In genomic region chr4:4541040-4541631, GRCh38 we compare ENCODE assay signal across 8 cellular contexts. TPM values are rescaled to one million over a fixed set of nuclear protein-coding genes. Genes with fewer than 3 reads are reported as not detected.
DNase-seq lines count a peak whose midpoint lies in the region; ATAC-seq and TF ChIP-seq lines count a peak whose summit lies in the region.

No MANE protein-coding gene starts in this region.

- peak overlapping the region; percentile 87 for H3K4me3 Mint-ChIP-seq in activated CD8-positive, alpha-beta T cell treated with anti-CD3 and anti-CD28 coated beads, Interleukin-2, amount 10 ng/mL, durations not matched to agents 7 days and 5 days
- peak overlapping the region; percentile 99 for H3K4me3 Mint-ChIP-seq in neural progenitor cell

- ATAC-seq in GM21717 (IDR thresholded peaks at IDR 0.05; ENCODE audit: unreplicated experiment) (peak; percentile 42), foreskin keratinocyte (peak; percentile 58), HG03095 (IDR thresholded peaks at IDR 0.05; ENCODE audit: unreplicated experiment) (no peak)
- ATAC-seq in activated CD8-positive, alpha-beta T cell treated with anti-CD3 and anti-CD28 coated beads, Interleukin-2, amount 10 ng/mL, durations not matched to agents 7 days and 5 days = peak; percentile 35

- peak; percentile 56 for DNase-seq in Caki2 (ENCODE audit: low read depth)
- peak; percentile 69 for DNase-seq in M059J (ENCODE audit: low read depth)
- peak; percentile 58 for DNase-seq in activated CD8-positive, alpha-beta T cell treated with anti-CD3 and anti-CD28 coated beads, Interleukin-2, amount 10 ng/mL, durations not matched to agents 7 days and 5 days
- DNase-seq in foreskin keratinocyte = peak; percentile 45 to 68
- DNase-seq in neural progenitor cell (ENCODE audit: low spot score) = no peak
- DNase-seq in NCI-H128 (lab: John Stamatoyannopoulos, UW; ENCODE audit: unreplicated experiment) = no peak

- CTCF ChIA-PET in activated CD8-positive, alpha-beta T cell treated with anti-CD3 and anti-CD28 coated beads, Interleukin-2, amount 10 ng/mL, durations not matched to agents 7 days and 5 days (lab: Charles Lee) = interaction anchor here (1.6 to 3.9 kb wide), 2 partner anchors 17 to 22 kb away, joined by 4 to 19 read pairs; no protein-coding TSS in a partner anchor

- peak overlapping the region; percentile 74 for H3K4me3 ChIP-seq in neural progenitor cell

- H3K27me3 ChIP-seq in foreskin keratinocyte = no peaks in the 10 kb centered on the region
- no peaks in the 10 kb centered on the region for H3K27me3 ChIP-seq in neural progenitor cell

- H3F3A ChIP-seq in neural progenitor cell (ENCODE audit: low read depth) = no peaks in the 10 kb centered on the region

- peaks cover 20% of the 10 kb centered on the region for H4K20me1 ChIP-seq in neural progenitor cell (ENCODE audit: low read depth)

- H3K27ac ChIP-seq in foreskin keratinocyte = peak overlapping the region; percentile 68
- no peak overlapping the region for H3K27ac ChIP-seq in neural progenitor cell

- H3K4me2 ChIP-seq in neural progenitor cell = peak overlapping the region; percentile 91

- H3K9me3 ChIP-seq in neural progenitor cell (ENCODE audit: low read depth) = no peaks in the 10 kb centered on the region

- POLR2A ChIA-PET in activated CD8-positive, alpha-beta T cell treated with anti-CD3 and anti-CD28 coated beads, Interleukin-2, amount 10 ng/mL, durations not matched to agents 7 days and 5 days (lab: Charles Lee) = interaction anchor here (0.7 to 1.8 kb wide), 7 partner anchors 8 to 84 kb away, joined by 3 to 13 read pairs (median 3); no protein-coding TSS in a partner anchor

- no peaks in the 10 kb centered on the region for H3K36me3 ChIP-seq in neural progenitor cell

- H3K79me2 ChIP-seq in neural progenitor cell (ENCODE audit: low read depth) = peaks cover 57% of the 10 kb centered on the region

- peak overlapping the region; percentile 78 for H3K9ac ChIP-seq in neural progenitor cell

- H3K4me1 ChIP-seq in foreskin keratinocyte (peaks cover 7% of the 10 kb centered on the region), neural progenitor cell (peaks cover 14% of the 10 kb centered on the region)

- no peaks in the 10 kb centered on the region for H3K27me3 Mint-ChIP-seq in activated CD8-positive, alpha-beta T cell treated with anti-CD3 and anti-CD28 coated beads, Interleukin-2, amount 10 ng/mL, durations not matched to agents 7 days and 5 days (ENCODE audit: low read depth)
- H3K27me3 Mint-ChIP-seq in neural progenitor cell (ENCODE audit: insufficient read depth, low read depth) = peaks cover 4% of the 10 kb centered on the region

- H3K36me3 Mint-ChIP-seq in activated CD8-positive, alpha-beta T cell treated with anti-CD3 and anti-CD28 coated beads, Interleukin-2, amount 10 ng/mL, durations not matched to agents 7 days and 5 days (ENCODE audit: low read depth) = peaks cover 6% of the 10 kb centered on the region
- peaks cover 9% of the 10 kb centered on the region for H3K36me3 Mint-ChIP-seq in neural progenitor cell

- peaks cover 41% of the 10 kb centered on the region for H3K4me1 Mint-ChIP-seq in activated CD8-positive, alpha-beta T cell treated with anti-CD3 and anti-CD28 coated beads, Interleukin-2, amount 10 ng/mL, durations not matched to agents 7 days and 5 days (ENCODE audit: low read depth)
- peaks cover 38% of the 10 kb centered on the region for H3K4me1 Mint-ChIP-seq in neural progenitor cell

- peak overlapping the region; percentile 93 for H3K27ac Mint-ChIP-seq in activated CD8-positive, alpha-beta T cell treated with anti-CD3 and anti-CD28 coated beads, Interleukin-2, amount 10 ng/mL, durations not matched to agents 7 days and 5 days
- peak overlapping the region; percentile 95 for H3K27ac Mint-ChIP-seq in neural progenitor cell

- in situ Hi-C loops in Caki2 (cut with HindIII; ENCODE audit: low pct_unique_long_range_greater_than_20kb, low sequenced_read_pairs) = no loop called here

- peak overlapping the region; percentile 85 for H2AFZ ChIP-seq in neural progenitor cell (replicated peaks)

- no peaks in the 10 kb centered on the region for H3K9me3 Mint-ChIP-seq in activated CD8-positive, alpha-beta T cell treated with anti-CD3 and anti-CD28 coated beads, Interleukin-2, amount 10 ng/mL, durations not matched to agents 7 days and 5 days (ENCODE audit: insufficient read depth)
- H3K9me3 Mint-ChIP-seq in neural progenitor cell = no peaks in the 10 kb centered on the region

- TF ChIP-seq CTCF in foreskin keratinocyte (conservative IDR thresholded peaks at IDR 0.05) (no peak), neural progenitor cell (IDR thresholded peaks at IDR 0.05) (no peak)

RNA-seq across cellular contexts. Expression of gene STX18, which starts 0.7 kb away (rescaled TPM):
- 25.2 and 65.0 TPM in 2 replicates for total RNA-seq in Caki2 (2014; rRNA removed; shearing (Covaris generic); ENCODE audit: low replicate concordance)
- total RNA-seq in M059J (2014; rRNA removed; shearing (Covaris generic)) = 37.8 and 48.1 TPM in 2 replicates
- 10 to 100 TPM; 21.2 to 24.9 TPM for total RNA-seq in activated CD8-positive, alpha-beta T cell treated with anti-CD3 and anti-CD28 coated beads, Interleukin-2, amount 10 ng/mL, durations not matched to agents 7 days and 5 days
- 20.1 and 22.7 TPM in 2 replicates for total RNA-seq in foreskin keratinocyte
- polyA plus RNA-seq in foreskin keratinocyte = 23.4 and 23.8 TPM in 2 replicates
- total RNA-seq in neural progenitor cell (ENCODE audit: low replicate concordance) = 24.9 and 33.9 TPM in 2 replicates

Comparison
In these comparisons a context has a peak if more than half of its experiments do, and no peak if none do; other contexts are left out.
1. DNase-seq: peak in Caki2 (single experiment), M059J (single experiment), activated CD8-positive, alpha-beta T cell treated with anti-CD3 and anti-CD28 coated beads, Interleukin-2, amount 10 ng/mL, durations not matched to agents 7 days and 5 days (single experiment) and foreskin keratinocyte (2 of 2); none in neural progenitor cell (single experiment) and NCI-H128 (single experiment).